ENCODE assay signal across 1 cellular context in the genomic region with DNA sequence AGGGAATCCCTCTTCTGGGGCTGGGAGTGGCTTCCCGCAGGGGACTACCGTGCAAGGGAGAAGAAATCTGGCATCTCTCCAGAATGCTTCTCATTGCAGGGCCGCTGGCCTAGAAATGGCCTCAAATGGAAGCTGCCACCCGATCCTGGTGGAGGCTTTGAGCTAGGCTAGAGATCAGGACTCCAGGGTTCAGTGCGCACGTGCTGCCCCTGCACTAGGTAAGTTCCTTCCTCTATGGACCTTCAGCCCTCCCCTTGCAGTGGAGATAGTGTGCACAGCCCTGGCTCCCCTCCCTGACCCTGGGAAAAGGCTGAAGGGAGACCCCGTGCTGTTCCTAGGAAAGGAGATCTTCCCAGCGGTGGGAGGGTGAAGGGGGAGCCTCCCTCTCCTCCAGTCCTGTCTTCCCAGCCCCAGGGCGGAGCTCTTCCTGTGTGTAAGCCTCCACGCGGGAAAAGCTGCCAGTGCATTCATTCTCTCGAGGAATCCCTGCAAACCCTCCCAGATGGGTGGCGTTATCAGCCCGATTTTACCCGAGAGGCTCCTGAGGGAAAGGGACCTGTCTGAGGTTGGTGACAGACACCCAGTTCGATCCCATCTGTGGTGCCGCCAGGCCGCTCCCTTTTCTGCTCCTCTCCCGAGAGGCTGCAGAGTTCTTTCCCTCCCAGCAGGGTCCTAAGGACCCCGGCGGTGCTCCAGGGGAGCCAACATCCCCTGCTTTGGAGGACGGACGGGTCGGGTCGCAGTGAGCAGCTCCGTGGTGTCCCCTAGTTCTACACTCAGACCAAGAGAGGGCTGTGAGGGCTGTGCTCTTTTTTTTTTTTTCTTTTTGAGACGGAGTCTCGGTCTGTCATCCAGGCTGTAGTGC.
TF ChIP-seq lines count a peak whose summit lies in the region.

No MANE protein-coding gene starts in this region.

TF ChIP-seq in HepG2, 621 proteins besides CTCF, POLR2A, EP300 and RAD21 (continues in another document):
- TF ChIP-seq BORCS8-MEF2B (CRISPR knock-in tag; IDR thresholded peaks at IDR 0.05) (0 out of 2 replicates have a peak, but pooled peaks have one; percentile 36), ZNF781 (CRISPR knock-in tag; IDR thresholded peaks at IDR 0.05; ENCODE audit: borderline replicate concordance, not compliant biosample characterization) (peak; percentile 57), ZNF333 (CRISPR knock-in tag; IDR thresholded peaks at IDR 0.05; ENCODE audit: borderline replicate concordance) (no peak), RFXAP (CRISPR knock-in tag; IDR thresholded peaks at IDR 0.05; ENCODE audit: borderline replicate concordance) (no peak), NR2F2 (IDR thresholded peaks at IDR 0.05; ENCODE audit: borderline replicate concordance, low read depth) (no peak), ZFP1 (CRISPR knock-in tag; IDR thresholded peaks at IDR 0.05) (no peak), ZNF766 (CRISPR knock-in tag; IDR thresholded peaks at IDR 0.05; ENCODE audit: borderline replicate concordance) (0 out of 2 replicates have a peak, but pooled peaks have one; percentile 2), ZNF263 (CRISPR knock-in tag; IDR thresholded peaks at IDR 0.05) (0 out of 2 replicates have a peak, but pooled peaks have one; percentile 11), NCOA5 (CRISPR knock-in tag; IDR thresholded peaks at IDR 0.05) (no peak), ZNF672 (CRISPR knock-in tag; IDR thresholded peaks at IDR 0.05) (no peak), ZNF746 (CRISPR knock-in tag; IDR thresholded peaks at IDR 0.05) (peak; percentile 49; the same call in 1 of the 2 replicates), RAD51 (IDR thresholded peaks at IDR 0.05; ENCODE audit: borderline replicate concordance) (no peak), MTA1 (CRISPR knock-in tag; IDR thresholded peaks at IDR 0.05; ENCODE audit: borderline replicate concordance) (peak; percentile 45; the same call in 1 of the 2 replicates), NR2F6 (IDR thresholded peaks at IDR 0.05) (no peak), NR2F6 (CRISPR knock-in tag; IDR thresholded peaks at IDR 0.05) (no peak), MEF2D (CRISPR knock-in tag; IDR thresholded peaks at IDR 0.05) (0 out of 2 replicates have a peak, but pooled peaks have one; percentile 24), ZNF207 (IDR thresholded peaks at IDR 0.05; ENCODE audit: borderline replicate concordance) (no peak), ZMYM3 (CRISPR knock-in tag; IDR thresholded peaks at IDR 0.05) (0 out of 2 replicates have a peak, but pooled peaks have one; percentile 44), SMAD3 (CRISPR knock-in tag; IDR thresholded peaks at IDR 0.05) (no peak), ZNF883 (CRISPR knock-in tag; IDR thresholded peaks at IDR 0.05; ENCODE audit: not compliant biosample characterization) (no peak), BHLHE40 (IDR thresholded peaks at IDR 0.05; ENCODE audit: low read length) (peak; percentile 60), FIP1L1 (IDR thresholded peaks at IDR 0.05; ENCODE audit: borderline replicate concordance, insufficient read depth, low read depth, low read length) (no peak), SALL1 (CRISPR knock-in tag; IDR thresholded peaks at IDR 0.05) (peak; percentile 20; the same call in 1 of the 2 replicates), ZFY (CRISPR knock-in tag; IDR thresholded peaks at IDR 0.05) (0 out of 2 replicates have a peak, but pooled peaks have one; percentile 24), RFXANK (CRISPR knock-in tag; IDR thresholded peaks at IDR 0.05) (no peak), ZNF607 (CRISPR knock-in tag; IDR thresholded peaks at IDR 0.05; ENCODE audit: borderline replicate concordance) (0 out of 2 replicates have a peak, but pooled peaks have one; percentile 51), SNAPC2 (CRISPR knock-in tag; IDR thresholded peaks at IDR 0.05) (0 out of 2 replicates have a peak, but pooled peaks have one; percentile 55), ZNF350 (CRISPR knock-in tag; IDR thresholded peaks at IDR 0.05; ENCODE audit: borderline replicate concordance, low read depth) (peak; percentile 47; the same call in 1 of the 2 replicates), ZNF274 (CRISPR knock-in tag; IDR thresholded peaks at IDR 0.05) (0 out of 2 replicates have a peak, but pooled peaks have one; percentile 17), KDM5B (CRISPR knock-in tag; IDR thresholded peaks at IDR 0.05; ENCODE audit: borderline replicate concordance) (peak; percentile 63; the same call in 1 of the 2 replicates), GABPA (IDR thresholded peaks at IDR 0.05; ENCODE audit: low read depth, low read length) (no peak), GABPA (CRISPR knock-in tag; IDR thresholded peaks at IDR 0.05; ENCODE audit: low read depth) (no peak), ZSCAN25 (CRISPR knock-in tag; IDR thresholded peaks at IDR 0.05) (0 out of 2 replicates have a peak, but pooled peaks have one; percentile 48), ZBTB7B (CRISPR knock-in tag; IDR thresholded peaks at IDR 0.05) (no peak), ZNF33A (CRISPR knock-in tag; IDR thresholded peaks at IDR 0.05; ENCODE audit: borderline replicate concordance) (no peak), HOXA9 (CRISPR knock-in tag; IDR thresholded peaks at IDR 0.05; ENCODE audit: borderline replicate concordance) (no peak)
- TF ChIP-seq, protein P1, sequence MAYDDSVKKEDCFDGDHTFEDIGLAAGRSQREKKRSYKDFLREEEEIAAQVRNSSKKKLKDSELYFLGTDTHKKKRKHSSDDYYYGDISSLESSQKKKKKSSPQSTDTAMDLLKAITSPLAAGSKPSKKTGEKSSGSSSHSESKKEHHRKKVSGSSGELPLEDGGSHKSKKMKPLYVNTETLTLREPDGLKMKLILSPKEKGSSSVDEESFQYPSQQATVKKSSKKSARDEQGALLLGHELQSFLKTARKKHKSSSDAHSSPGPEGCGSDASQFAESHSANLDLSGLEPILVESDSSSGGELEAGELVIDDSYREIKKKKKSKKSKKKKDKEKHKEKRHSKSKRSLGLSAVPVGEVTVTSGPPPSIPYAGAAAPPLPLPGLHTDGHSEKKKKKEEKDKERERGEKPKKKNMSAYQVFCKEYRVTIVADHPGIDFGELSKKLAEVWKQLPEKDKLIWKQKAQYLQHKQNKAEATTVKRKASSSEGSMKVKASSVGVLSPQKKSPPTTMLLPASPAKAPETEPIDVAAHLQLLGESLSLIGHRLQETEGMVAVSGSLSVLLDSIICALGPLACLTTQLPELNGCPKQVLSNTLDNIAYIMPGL (CRISPR knock-in tag; IDR thresholded peaks at IDR 0.05; ENCODE audit: borderline replicate concordance in 1 of 2, low read depth in 1 of 2), result no peak; a peak in 1 of 4 replicates
- TF ChIP-seq, protein P2, sequence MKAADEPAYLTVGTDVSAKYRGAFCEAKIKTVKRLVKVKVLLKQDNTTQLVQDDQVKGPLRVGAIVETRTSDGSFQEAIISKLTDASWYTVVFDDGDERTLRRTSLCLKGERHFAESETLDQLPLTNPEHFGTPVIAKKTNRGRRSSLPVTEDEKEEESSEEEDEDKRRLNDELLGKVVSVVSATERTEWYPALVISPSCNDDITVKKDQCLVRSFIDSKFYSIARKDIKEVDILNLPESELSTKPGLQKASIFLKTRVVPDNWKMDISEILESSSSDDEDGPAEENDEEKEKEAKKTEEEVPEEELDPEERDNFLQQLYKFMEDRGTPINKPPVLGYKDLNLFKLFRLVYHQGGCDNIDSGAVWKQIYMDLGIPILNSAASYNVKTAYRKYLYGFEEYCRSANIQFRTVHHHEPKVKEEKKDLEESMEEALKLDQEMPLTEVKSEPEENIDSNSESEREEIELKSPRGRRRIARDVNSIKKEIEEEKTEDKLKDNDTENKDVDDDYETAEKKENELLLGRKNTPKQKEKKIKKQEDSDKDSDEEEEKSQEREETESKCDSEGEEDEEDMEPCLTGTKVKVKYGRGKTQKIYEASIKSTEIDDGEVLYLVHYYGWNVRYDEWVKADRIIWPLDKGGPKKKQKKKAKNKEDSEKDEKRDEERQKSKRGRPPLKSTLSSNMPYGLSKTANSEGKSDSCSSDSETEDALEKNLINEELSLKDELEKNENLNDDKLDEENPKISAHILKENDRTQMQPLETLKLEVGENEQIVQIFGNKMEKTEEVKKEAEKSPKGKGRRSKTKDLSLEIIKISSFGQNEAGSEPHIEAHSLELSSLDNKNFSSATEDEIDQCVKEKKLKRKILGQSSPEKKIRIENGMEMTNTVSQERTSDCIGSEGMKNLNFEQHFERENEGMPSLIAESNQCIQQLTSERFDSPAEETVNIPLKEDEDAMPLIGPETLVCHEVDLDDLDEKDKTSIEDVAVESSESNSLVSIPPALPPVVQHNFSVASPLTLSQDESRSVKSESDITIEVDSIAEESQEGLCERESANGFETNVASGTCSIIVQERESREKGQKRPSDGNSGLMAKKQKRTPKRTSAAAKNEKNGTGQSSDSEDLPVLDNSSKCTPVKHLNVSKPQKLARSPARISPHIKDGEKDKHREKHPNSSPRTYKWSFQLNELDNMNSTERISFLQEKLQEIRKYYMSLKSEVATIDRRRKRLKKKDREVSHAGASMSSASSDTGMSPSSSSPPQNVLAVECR (CRISPR knock-in tag; IDR thresholded peaks at IDR 0.05; ENCODE audit: borderline replicate concordance), result 0 out of 2 replicates have a peak, but pooled peaks have one; percentile 1
- TF ChIP-seq, protein P3, sequence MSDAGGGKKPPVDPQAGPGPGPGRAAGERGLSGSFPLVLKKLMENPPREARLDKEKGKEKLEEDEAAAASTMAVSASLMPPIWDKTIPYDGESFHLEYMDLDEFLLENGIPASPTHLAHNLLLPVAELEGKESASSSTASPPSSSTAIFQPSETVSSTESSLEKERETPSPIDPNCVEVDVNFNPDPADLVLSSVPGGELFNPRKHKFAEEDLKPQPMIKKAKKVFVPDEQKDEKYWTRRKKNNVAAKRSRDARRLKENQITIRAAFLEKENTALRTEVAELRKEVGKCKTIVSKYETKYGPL (CRISPR knock-in tag; IDR thresholded peaks at IDR 0.05), result no peak
- TF ChIP-seq, protein P4, sequence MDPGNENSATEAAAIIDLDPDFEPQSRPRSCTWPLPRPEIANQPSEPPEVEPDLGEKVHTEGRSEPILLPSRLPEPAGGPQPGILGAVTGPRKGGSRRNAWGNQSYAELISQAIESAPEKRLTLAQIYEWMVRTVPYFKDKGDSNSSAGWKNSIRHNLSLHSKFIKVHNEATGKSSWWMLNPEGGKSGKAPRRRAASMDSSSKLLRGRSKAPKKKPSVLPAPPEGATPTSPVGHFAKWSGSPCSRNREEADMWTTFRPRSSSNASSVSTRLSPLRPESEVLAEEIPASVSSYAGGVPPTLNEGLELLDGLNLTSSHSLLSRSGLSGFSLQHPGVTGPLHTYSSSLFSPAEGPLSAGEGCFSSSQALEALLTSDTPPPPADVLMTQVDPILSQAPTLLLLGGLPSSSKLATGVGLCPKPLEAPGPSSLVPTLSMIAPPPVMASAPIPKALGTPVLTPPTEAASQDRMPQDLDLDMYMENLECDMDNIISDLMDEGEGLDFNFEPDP (CRISPR knock-in tag; conservative IDR thresholded peaks at IDR 0.05), result no peak
- TF ChIP-seq, protein P5, sequence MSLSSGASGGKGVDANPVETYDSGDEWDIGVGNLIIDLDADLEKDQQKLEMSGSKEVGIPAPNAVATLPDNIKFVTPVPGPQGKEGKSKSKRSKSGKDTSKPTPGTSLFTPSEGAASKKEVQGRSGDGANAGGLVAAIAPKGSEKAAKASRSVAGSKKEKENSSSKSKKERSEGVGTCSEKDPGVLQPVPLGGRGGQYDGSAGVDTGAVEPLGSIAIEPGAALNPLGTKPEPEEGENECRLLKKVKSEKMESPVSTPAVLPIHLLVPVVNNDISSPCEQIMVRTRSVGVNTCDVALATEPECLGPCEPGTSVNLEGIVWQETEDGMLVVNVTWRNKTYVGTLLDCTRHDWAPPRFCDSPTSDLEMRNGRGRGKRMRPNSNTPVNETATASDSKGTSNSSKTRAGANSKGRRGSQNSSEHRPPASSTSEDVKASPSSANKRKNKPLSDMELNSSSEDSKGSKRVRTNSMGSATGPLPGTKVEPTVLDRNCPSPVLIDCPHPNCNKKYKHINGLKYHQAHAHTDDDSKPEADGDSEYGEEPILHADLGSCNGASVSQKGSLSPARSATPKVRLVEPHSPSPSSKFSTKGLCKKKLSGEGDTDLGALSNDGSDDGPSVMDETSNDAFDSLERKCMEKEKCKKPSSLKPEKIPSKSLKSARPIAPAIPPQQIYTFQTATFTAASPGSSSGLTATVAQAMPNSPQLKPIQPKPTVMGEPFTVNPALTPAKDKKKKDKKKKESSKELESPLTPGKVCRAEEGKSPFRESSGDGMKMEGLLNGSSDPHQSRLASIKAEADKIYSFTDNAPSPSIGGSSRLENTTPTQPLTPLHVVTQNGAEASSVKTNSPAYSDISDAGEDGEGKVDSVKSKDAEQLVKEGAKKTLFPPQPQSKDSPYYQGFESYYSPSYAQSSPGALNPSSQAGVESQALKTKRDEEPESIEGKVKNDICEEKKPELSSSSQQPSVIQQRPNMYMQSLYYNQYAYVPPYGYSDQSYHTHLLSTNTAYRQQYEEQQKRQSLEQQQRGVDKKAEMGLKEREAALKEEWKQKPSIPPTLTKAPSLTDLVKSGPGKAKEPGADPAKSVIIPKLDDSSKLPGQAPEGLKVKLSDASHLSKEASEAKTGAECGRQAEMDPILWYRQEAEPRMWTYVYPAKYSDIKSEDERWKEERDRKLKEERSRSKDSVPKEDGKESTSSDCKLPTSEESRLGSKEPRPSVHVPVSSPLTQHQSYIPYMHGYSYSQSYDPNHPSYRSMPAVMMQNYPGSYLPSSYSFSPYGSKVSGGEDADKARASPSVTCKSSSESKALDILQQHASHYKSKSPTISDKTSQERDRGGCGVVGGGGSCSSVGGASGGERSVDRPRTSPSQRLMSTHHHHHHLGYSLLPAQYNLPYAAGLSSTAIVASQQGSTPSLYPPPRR (CRISPR knock-in tag; IDR thresholded peaks at IDR 0.05; ENCODE audit: borderline replicate concordance), result no peak
- TF ChIP-seq, protein P6, sequence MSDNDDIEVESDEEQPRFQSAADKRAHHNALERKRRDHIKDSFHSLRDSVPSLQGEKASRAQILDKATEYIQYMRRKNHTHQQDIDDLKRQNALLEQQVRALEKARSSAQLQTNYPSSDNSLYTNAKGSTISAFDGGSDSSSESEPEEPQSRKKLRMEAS (IDR thresholded peaks at IDR 0.05), result peak; percentile 77; the same call in 1 of the 2 replicates
- TF ChIP-seq, protein P7, sequence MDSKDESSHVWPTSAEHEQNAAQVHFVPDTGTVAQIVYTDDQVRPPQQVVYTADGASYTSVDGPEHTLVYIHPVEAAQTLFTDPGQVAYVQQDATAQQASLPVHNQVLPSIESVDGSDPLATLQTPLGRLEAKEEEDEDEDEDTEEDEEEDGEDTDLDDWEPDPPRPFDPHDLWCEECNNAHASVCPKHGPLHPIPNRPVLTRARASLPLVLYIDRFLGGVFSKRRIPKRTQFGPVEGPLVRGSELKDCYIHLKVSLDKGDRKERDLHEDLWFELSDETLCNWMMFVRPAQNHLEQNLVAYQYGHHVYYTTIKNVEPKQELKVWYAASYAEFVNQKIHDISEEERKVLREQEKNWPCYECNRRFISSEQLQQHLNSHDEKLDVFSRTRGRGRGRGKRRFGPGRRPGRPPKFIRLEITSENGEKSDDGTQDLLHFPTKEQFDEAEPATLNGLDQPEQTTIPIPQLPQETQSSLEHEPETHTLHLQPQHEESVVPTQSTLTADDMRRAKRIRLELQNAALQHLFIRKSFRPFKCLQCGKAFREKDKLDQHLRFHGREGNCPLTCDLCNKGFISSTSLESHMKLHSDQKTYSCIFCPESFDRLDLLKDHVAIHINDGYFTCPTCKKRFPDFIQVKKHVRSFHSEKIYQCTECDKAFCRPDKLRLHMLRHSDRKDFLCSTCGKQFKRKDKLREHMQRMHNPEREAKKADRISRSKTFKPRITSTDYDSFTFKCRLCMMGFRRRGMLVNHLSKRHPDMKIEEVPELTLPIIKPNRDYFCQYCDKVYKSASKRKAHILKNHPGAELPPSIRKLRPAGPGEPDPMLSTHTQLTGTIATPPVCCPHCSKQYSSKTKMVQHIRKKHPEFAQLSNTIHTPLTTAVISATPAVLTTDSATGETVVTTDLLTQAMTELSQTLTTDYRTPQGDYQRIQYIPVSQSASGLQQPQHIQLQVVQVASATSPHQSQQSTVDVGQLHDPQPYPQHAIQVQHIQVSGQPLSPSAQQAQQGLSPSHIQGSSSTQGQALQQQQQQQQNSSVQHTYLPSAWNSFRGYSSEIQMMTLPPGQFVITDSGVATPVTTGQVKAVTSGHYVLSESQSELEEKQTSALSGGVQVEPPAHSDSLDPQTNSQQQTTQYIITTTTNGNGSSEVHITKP (CRISPR knock-in tag; IDR thresholded peaks at IDR 0.05; ENCODE audit: low read depth), result peak; percentile 78
